ENCODE assay signal across 10 cellular contexts in the genomic region with DNA sequence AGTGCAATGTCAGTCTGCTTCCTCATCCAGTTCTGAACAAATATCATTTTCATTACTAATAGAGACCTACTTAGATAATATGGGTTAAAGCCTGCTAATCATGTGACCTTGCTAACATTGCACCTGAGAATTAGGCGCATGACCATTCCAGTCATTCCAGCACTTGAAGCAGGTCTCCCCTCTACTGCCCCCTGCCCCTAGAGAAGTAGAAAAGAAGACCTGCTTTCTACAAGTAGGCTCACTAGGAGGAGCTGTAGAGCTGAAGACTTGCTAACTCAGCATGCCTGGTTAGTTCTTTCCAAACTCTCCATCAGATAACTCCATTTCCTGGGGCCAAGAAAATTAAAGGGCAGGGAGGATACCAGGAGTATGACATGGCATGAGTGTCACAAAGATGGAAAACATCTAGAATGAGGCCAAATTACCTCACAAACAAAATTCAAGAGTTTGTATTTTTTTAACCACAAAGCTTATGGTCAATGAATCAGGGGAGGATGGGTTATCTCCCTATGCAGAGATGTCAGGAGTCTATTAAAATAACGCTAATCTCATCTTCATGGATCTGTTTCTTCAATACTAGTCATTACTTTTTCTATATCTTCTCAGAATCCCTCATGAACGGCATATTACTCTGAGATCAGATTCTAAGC. TPM values are rescaled to one million over a fixed set of nuclear protein-coding genes. Genes with fewer than 3 reads are reported as not detected.
A peak's percentile ranks its signal among the peaks of the same experiment; 100 is the strongest.
DNase-seq lines count a peak whose midpoint lies in the region; ATAC-seq, FAIRE-seq and TF ChIP-seq lines count a peak whose summit lies in the region.
"Not testable (repeated sequence)": the region's sequence is repeated elsewhere in the genome, so short reads cannot be mapped to it uniquely, and the experiment has no call there.
"Had no signal": no experiment of that assay in that cellular context is flagged by ENCODE, and none has a peak within 500 bp of the region (broad histone marks: within the 10 kb centered on the region; RNA-seq: fewer than 3 reads in every experiment).

No MANE protein-coding gene starts in this region.

- H3K4me1 ChIP-seq in osteoblast (ENCODE audit: insufficient read depth, low read length): not testable (repeated sequence)

- not testable (repeated sequence) for H3K79me2 ChIP-seq in osteoblast (ENCODE audit: insufficient read depth, low read length)

- H3K4me2 ChIP-seq in osteoblast (ENCODE audit: insufficient read depth, low read length): not testable (repeated sequence)

- peak; percentile 42 for FAIRE-seq in TTC549 (lab: Jason Lieb, UNC)

- not testable (repeated sequence) for H3K27ac ChIP-seq in osteoblast (ENCODE audit: low read depth, low read length)

- not testable (repeated sequence) for H3K4me3 ChIP-seq in AG09309 (ENCODE audit: control insufficient read depth, low read depth, low read length); cardiac fibroblast (replicated peaks in 1 of 2; ENCODE audit: low read depth in 2 of 2, low read length in 2 of 2); osteoblast (ENCODE audit: insufficient read depth, low read length)

- ATAC-seq in left ventricle myocardium superior: peak; percentile 38

- TF ChIP-seq CTCF in AG09309 (IDR thresholded peaks at IDR 0.05; ENCODE audit: control insufficient read depth, insufficient read depth, low read depth, low read length, missing control alignments) (peak; percentile 74), GM12873 (IDR thresholded peaks at IDR 0.05; ENCODE audit: insufficient read depth, low read depth, low read length, missing control alignments) (peak; percentile 62), cardiac fibroblast (IDR thresholded peaks at IDR 0.05; ENCODE audit: low read depth, low read length) (peak; percentile 63), osteoblast (IDR thresholded peaks at IDR 0.05; ENCODE audit: extremely low read depth, low read depth, low read length) (peak; percentile 55)

- H3K27me3 ChIP-seq in osteoblast (ENCODE audit: insufficient read depth, low read length): not testable (repeated sequence)

- H4K20me1 ChIP-seq in osteoblast (ENCODE audit: insufficient read depth, low read length): not testable (repeated sequence)

- H2AFZ ChIP-seq in osteoblast (ENCODE audit: low read length): not testable (repeated sequence)

- H3K36me3 ChIP-seq in osteoblast (ENCODE audit: insufficient read depth, low read length): not testable (repeated sequence)

- DNase-seq in AG09309 (ENCODE audit: low read depth) (peak; percentile 43), LoVo (ENCODE audit: low spot score) (peak; percentile 25), NCI-H82 (lab: John Stamatoyannopoulos, UW) (peak; percentile 81), cardiac fibroblast (ENCODE audit: low read depth in 2 of 2) (peak; percentile 72 to 79)
- DNase-seq in left ventricle myocardium superior; osteoblast (ENCODE audit: insufficient read length, low spot score, missing footprints): not testable (repeated sequence)

- intact Hi-C loops in left ventricle myocardium superior (cut with micrococcal nuclease): not testable (repeated sequence)

- not testable (repeated sequence) for H3K9me3 ChIP-seq in osteoblast (ENCODE audit: low read depth, low read length)

RNA-seq across cellular contexts. Expression of a gene that starts 14.2 kb away (rescaled TPM):
- total RNA-seq in left ventricle myocardium superior (not detected), osteoblast (not detected in 2 replicates)
- total RNA-seq: activated CD8-positive, alpha-beta memory T cell treated with anti-CD3 and anti-CD28 coated beads for 36 hours; CD8-positive, alpha-beta memory T cell had no signal

RNA-seq across cellular contexts. Expression of a gene that starts 31.1 kb away (rescaled TPM):
- total RNA-seq in left ventricle myocardium superior: not detected
- not detected in 2 replicates for total RNA-seq in osteoblast
- total RNA-seq: activated CD8-positive, alpha-beta memory T cell treated with anti-CD3 and anti-CD28 coated beads for 36 hours; CD8-positive, alpha-beta memory T cell had no signal
